1 cellular context compared by ENCODE assay signal in the genomic region with DNA sequence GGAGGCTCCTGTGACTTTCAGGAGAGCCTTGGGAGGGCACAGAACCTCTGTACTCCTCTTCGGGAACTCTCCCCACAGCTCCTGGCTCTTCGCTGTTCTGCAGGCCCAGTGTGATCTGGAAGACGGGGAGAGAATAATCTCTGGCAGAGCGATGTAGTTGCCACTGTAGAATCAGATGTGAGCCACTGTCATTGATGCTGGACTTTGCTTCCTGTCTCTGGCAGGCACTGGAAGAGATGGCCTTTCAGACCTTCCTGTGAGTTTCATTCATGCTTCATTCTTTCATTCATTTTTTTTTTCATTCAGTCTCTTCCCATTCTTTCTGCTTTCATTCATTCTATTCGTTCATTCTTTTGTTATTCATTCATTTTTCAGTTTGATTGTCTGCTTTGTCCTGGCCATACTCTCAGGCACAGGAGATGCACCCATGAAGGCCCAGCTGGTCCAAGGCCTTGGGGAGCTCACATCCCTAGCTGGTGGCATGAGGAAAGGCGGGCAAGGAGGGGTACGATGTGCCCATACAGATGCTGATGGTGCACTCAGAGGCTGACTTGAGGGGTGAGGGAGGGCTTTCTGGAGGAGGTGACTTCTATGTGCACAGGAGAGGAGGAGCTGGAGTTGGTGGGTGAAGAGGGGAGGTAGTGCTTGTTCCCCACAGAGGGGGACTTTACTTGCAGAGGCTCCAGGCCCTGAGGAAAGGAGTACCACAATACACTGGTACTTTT.
TF ChIP-seq lines count a peak whose summit lies in the region.

No MANE protein-coding gene starts in this region.

TF ChIP-seq in WTC11, 78 proteins besides CTCF, POLR2A, EP300 and RAD21 (continued from another document):
- no peak for TF ChIP-seq E2F1 (CRISPR knock-in tag; IDR thresholded peaks at IDR 0.05)
- TF ChIP-seq FOXP1 (CRISPR knock-in tag; IDR thresholded peaks at IDR 0.05; ENCODE audit: borderline replicate concordance), result no peak
- no peak for TF ChIP-seq GRHL2 (CRISPR knock-in tag; IDR thresholded peaks at IDR 0.05; ENCODE audit: insufficient replicate concordance, severe bottlenecking)
- TF ChIP-seq TEAD4 (CRISPR knock-in tag; IDR thresholded peaks at IDR 0.05), result no peak
- no peak for TF ChIP-seq GTF2I (CRISPR knock-in tag; conservative IDR thresholded peaks at IDR 0.05)
- TF ChIP-seq, protein P1, sequence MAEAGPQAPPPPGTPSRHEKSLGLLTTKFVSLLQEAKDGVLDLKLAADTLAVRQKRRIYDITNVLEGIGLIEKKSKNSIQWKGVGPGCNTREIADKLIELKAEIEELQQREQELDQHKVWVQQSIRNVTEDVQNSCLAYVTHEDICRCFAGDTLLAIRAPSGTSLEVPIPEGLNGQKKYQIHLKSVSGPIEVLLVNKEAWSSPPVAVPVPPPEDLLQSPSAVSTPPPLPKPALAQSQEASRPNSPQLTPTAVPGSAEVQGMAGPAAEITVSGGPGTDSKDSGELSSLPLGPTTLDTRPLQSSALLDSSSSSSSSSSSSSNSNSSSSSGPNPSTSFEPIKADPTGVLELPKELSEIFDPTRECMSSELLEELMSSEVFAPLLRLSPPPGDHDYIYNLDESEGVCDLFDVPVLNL (CRISPR knock-in tag; IDR thresholded peaks at IDR 0.05; ENCODE audit: borderline replicate concordance, low read depth), result no peak
- TF ChIP-seq RORB (CRISPR knock-in tag; IDR thresholded peaks at IDR 0.05), result no peak
- TF ChIP-seq CBFB (CRISPR knock-in tag; IDR thresholded peaks at IDR 0.05; ENCODE audit: low read depth), result no peak
- no peak for TF ChIP-seq FOXK1 (CRISPR knock-in tag; IDR thresholded peaks at IDR 0.05)
- TF ChIP-seq ZNF671 (CRISPR knock-in tag; IDR thresholded peaks at IDR 0.05), result no peak
- no peak for TF ChIP-seq AR (CRISPR knock-in tag; IDR thresholded peaks at IDR 0.05)
- TF ChIP-seq ZNF425 (CRISPR knock-in tag; conservative IDR thresholded peaks at IDR 0.05), result no peak
- TF ChIP-seq CDX4 (CRISPR knock-in tag; IDR thresholded peaks at IDR 0.05; ENCODE audit: borderline replicate concordance), result no peak
